ENCODE assay signal across 25 cellular contexts in genomic region chr9:97706246-97706645, GRCh38.
"Had no signal": no experiment of that assay in that cellular context is flagged by ENCODE, and none has a peak within 500 bp of the region (broad histone marks: within the 10 kb centered on the region; RNA-seq: fewer than 3 reads in every experiment).

No MANE protein-coding gene starts in this region.

- H3K27ac Mint-ChIP-seq: endodermal cell; natural killer cell; stimulated activated effector memory CD8-positive, alpha-beta T cell treated with anti-CD3 and anti-CD28 coated beads, Interleukin-12 subunit alpha, Interleukin-12 subunit beta, amount 100 ng/mL, for 72 hours had no signal

- DNase-seq: dorsolateral prefrontal cortex; effector CD4-positive, alpha-beta T cell; endodermal cell; foreskin fibroblast; gastrocnemius medialis; head of caudate nucleus; kidney; natural killer cell; occipital lobe; ovary; posterior cingulate gyrus; psoas muscle; right cardiac atrium; sigmoid colon; stimulated activated CD4-positive, alpha-beta T cell treated with anti-CD3 and anti-CD28 coated beads, Interleukin-2, amount 100 ng/mL, for 24 hours; stimulated activated CD4-positive, alpha-beta T cell treated with anti-CD3 and anti-CD28 coated beads, Interleukin-4, amount 100 ng/mL, for 24 hours; stimulated activated naive CD4-positive, alpha-beta T cell treated with Interleukin-2 at 50 U/mL for 16 hours; stomach; thyroid gland; trophoblast cell had no signal

- H3K4me3 Mint-ChIP-seq: endodermal cell; natural killer cell; stimulated activated effector memory CD8-positive, alpha-beta T cell treated with anti-CD3 and anti-CD28 coated beads, Interleukin-12 subunit alpha, Interleukin-12 subunit beta, amount 100 ng/mL, for 72 hours had no signal

- ATAC-seq: esophagus mucosa; gastrocnemius medialis; left lobe of liver; psoas muscle; right cardiac atrium; stimulated activated effector memory CD8-positive, alpha-beta T cell treated with anti-CD3 and anti-CD28 coated beads, Interleukin-12 subunit alpha, Interleukin-12 subunit beta, amount 100 ng/mL, for 72 hours had no signal

- H3K4me1 ChIP-seq: psoas muscle had no signal

- FAIRE-seq: kidney had no signal

- H3K36me3 Mint-ChIP-seq: natural killer cell; stimulated activated effector memory CD8-positive, alpha-beta T cell treated with anti-CD3 and anti-CD28 coated beads, Interleukin-12 subunit alpha, Interleukin-12 subunit beta, amount 100 ng/mL, for 72 hours had no signal

- H3K36me3 ChIP-seq: gastrocnemius medialis, ovary, sigmoid colon, stomach, vagina had no signal

- H3K27ac ChIP-seq: dorsolateral prefrontal cortex, epithelial cell of prostate, gastrocnemius medialis, ovary, psoas muscle, sigmoid colon, stomach, thyroid gland, vagina had no signal

- H3K9me3 Mint-ChIP-seq: endodermal cell; natural killer cell; stimulated activated effector memory CD8-positive, alpha-beta T cell treated with anti-CD3 and anti-CD28 coated beads, Interleukin-12 subunit alpha, Interleukin-12 subunit beta, amount 100 ng/mL, for 72 hours had no signal

- H3K27me3 ChIP-seq: gastrocnemius medialis, ovary, thyroid gland, vagina had no signal

- H3K9me3 ChIP-seq: gastrocnemius medialis, ovary, psoas muscle, sigmoid colon, stomach, thyroid gland, vagina had no signal

- H3K4me3 ChIP-seq: dorsolateral prefrontal cortex, gastrocnemius medialis, ovary, psoas muscle, sigmoid colon, stomach, thyroid gland, vagina had no signal
